9 cellular contexts compared by ENCODE assay signal in genomic region chr6:25193147-25193864, GRCh38.
A peak's percentile ranks its signal among the peaks of the same experiment; 100 is the strongest.
DNase-seq lines count a peak whose midpoint lies in the region; ATAC-seq and TF ChIP-seq lines count a peak whose summit lies in the region.
"Had no signal": no experiment of that assay in that cellular context is flagged by ENCODE, and none has a peak within 500 bp of the region (broad histone marks: within the 10 kb centered on the region; RNA-seq: fewer than 3 reads in every experiment).

No MANE protein-coding gene starts in this region.

- H3K9me3 ChIP-seq in HEK293 (ENCODE audit: control insufficient read depth, insufficient read depth, low read depth, low read length) (no peaks in the 10 kb centered on the region), hepatocyte (ENCODE audit: low read depth) (no peaks in the 10 kb centered on the region)

- no peak for TF ChIP-seq CTCF in HEK293 (tag by site-specific recombination; IDR thresholded peaks at IDR 0.05)
- TF ChIP-seq CTCF in hepatocyte (IDR thresholded peaks at IDR 0.05; ENCODE audit: poor library complexity): no peak

- no peak overlapping the region for H2AFZ ChIP-seq in hepatocyte

- ATAC-seq in HG02759 (IDR thresholded peaks at IDR 0.05; ENCODE audit: unreplicated experiment): no peak
- no peak for ATAC-seq in GM18861 (IDR thresholded peaks at IDR 0.05; ENCODE audit: unreplicated experiment)

- H3K4me2 ChIP-seq in hepatocyte: peak overlapping the region; percentile 21

- CTCF ChIA-PET in HEK293 (lab: Yijun Ruan, JAX): interaction anchor here (0.6 to 1.0 kb wide), 4 partner anchors 11 to 527 kb away, joined by 3 to 7 read pairs (median 4); no protein-coding TSS in a partner anchor

- 67% methylated on average over 7 of the region's 8 CpGs for WGBS in hepatocyte (ENCODE audit: low lambda C conversion rate, missing lambda C conversion rate)

- H3K27me3 ChIP-seq in hepatocyte: no peaks in the 10 kb centered on the region

- peaks cover 25% of the 10 kb centered on the region for H3K4me1 ChIP-seq in HEK293 (ENCODE audit: control insufficient read depth, insufficient read depth, low read length)
- peaks cover 7% of the 10 kb centered on the region for H3K4me1 ChIP-seq in hepatocyte (ENCODE audit: insufficient read depth)

- H3K36me3 ChIP-seq in HEK293 (ENCODE audit: control insufficient read depth in 2 of 2, insufficient read depth in 1 of 2, low read length in 2 of 2) (no peaks in the 10 kb centered on the region), hepatocyte (replicated peaks; ENCODE audit: insufficient read depth, low read depth) (no peaks in the 10 kb centered on the region)

- H3K4me3 ChIP-seq in HEK293 (ENCODE audit: low read depth, low read length): no peak overlapping the region
- no peak overlapping the region for H3K4me3 ChIP-seq in hepatocyte

- H4K20me1 ChIP-seq in hepatocyte (ENCODE audit: insufficient read depth, poor library complexity, severe bottlenecking): no peaks in the 10 kb centered on the region

- H3K27ac ChIP-seq in HEK293 (ENCODE audit: extremely low read depth, low read depth, low read length) (peak overlapping the region; percentile 37; the same call in 1 of the 2 replicates), hepatocyte (peak overlapping the region; percentile 72)

- DNase-seq in astrocyte of the hippocampus (ENCODE audit: low read depth, low spot score): peak; percentile 94
- peak; percentile 56 for DNase-seq in hepatocyte (ENCODE audit: low spot score)
- DNase-seq in stromal cell of bone marrow (ENCODE audit: low read depth): peak; percentile 96
- DNase-seq in NCI-H1417 treated with DMSO at 0.1 percent for 48 hours (lab: John Stamatoyannopoulos, UW): no peak
- no peak for DNase-seq in activated naive CD4-positive, alpha-beta T cell treated with anti-CD3 and anti-CD28 coated beads, Interleukin-2, amount 50 U/mL, for 16 hours
- DNase-seq: endodermal cell had no signal

- H3K79me2 ChIP-seq in hepatocyte: no peaks in the 10 kb centered on the region

- POLR2A ChIA-PET in HEK293 (lab: Yijun Ruan, JAX): interaction anchor here (0.7 to 1.0 kb wide), 4 partner anchors 19 to 699 kb away, joined by 3 to 4 read pairs (median 4); partner anchors contain the start of gene ALDH5A1

- H3K9me2 ChIP-seq in hepatocyte (replicated peaks; ENCODE audit: insufficient read depth): no peaks in the 10 kb centered on the region

TF ChIP-seq in HEK293, 187 proteins besides CTCF, POLR2A, EP300 and RAD21 (continues in another document):
- TF ChIP-seq KLF10 (tag by site-specific recombination; IDR thresholded peaks at IDR 0.05): peak; percentile 17; the same call in 1 of the 2 replicates
- TF ChIP-seq ZNF785 (tag by site-specific recombination; IDR thresholded peaks at IDR 0.05): no peak
- no peak for TF ChIP-seq ZNF510 (tag by site-specific recombination; IDR thresholded peaks at IDR 0.05; ENCODE audit: insufficient replicate concordance)
- no peak for TF ChIP-seq HOXA7 (CRISPR knock-in tag; IDR thresholded peaks at IDR 0.05; ENCODE audit: borderline replicate concordance)
- TF ChIP-seq ZNF549 (tag by site-specific recombination; IDR thresholded peaks at IDR 0.05): no peak
- TF ChIP-seq KLF1 (tag by site-specific recombination; IDR thresholded peaks at IDR 0.05): peak; percentile 36; the same call in 1 of the 2 replicates
- TF ChIP-seq IKZF3 (tag by site-specific recombination; IDR thresholded peaks at IDR 0.05): 0 out of 2 replicates have a peak, but pooled peaks have one; percentile 17
- no peak for TF ChIP-seq ZNF416 (tag by site-specific recombination; IDR thresholded peaks at IDR 0.05)
- no peak for TF ChIP-seq ZNF280C (tag by site-specific recombination; IDR thresholded peaks at IDR 0.05)
- TF ChIP-seq GLIS2 (tag by site-specific recombination; IDR thresholded peaks at IDR 0.05): no peak
- no peak for TF ChIP-seq ZNF132 (tag by site-specific recombination; IDR thresholded peaks at IDR 0.05; ENCODE audit: borderline replicate concordance)
- TF ChIP-seq MZF1 (tag by site-specific recombination; IDR thresholded peaks at IDR 0.05; ENCODE audit: borderline replicate concordance): no peak
- TF ChIP-seq ZNF837 (tag by site-specific recombination; IDR thresholded peaks at IDR 0.05): no peak
- TF ChIP-seq INSM2 (tag by site-specific recombination; IDR thresholded peaks at IDR 0.05): no peak
- peak; percentile 72 for TF ChIP-seq ZBTB8A (tag by site-specific recombination; IDR thresholded peaks at IDR 0.05)
- no peak for TF ChIP-seq ZNF350 (tag by site-specific recombination; IDR thresholded peaks at IDR 0.05)
- TF ChIP-seq ZBTB17 (tag by site-specific recombination; IDR thresholded peaks at IDR 0.05): 0 out of 2 replicates have a peak, but pooled peaks have one; percentile 23
- TF ChIP-seq PRDM6 (tag by site-specific recombination; IDR thresholded peaks at IDR 0.05): peak; percentile 95
- peak; percentile 75 for TF ChIP-seq WT1 (tag by site-specific recombination; IDR thresholded peaks at IDR 0.05)
- no peak for TF ChIP-seq ZBTB7A (tag by site-specific recombination; IDR thresholded peaks at IDR 0.05; ENCODE audit: low read depth)
- TF ChIP-seq ZNF843 (tag by site-specific recombination; IDR thresholded peaks at IDR 0.05): no peak
- TF ChIP-seq HIC1 (tag by site-specific recombination; IDR thresholded peaks at IDR 0.05): no peak
- TF ChIP-seq ZNF580 (tag by site-specific recombination; IDR thresholded peaks at IDR 0.05): no peak
- no peak for TF ChIP-seq ZNF664 (tag by site-specific recombination; IDR thresholded peaks at IDR 0.05)

Comparison
In these comparisons a context has a peak if more than half of its experiments do, and no peak if none do; other contexts are left out.
1. DNase-seq: peak in astrocyte of the hippocampus (single experiment), hepatocyte (single experiment) and stromal cell of bone marrow (single experiment); none in NCI-H1417 treated with DMSO at 0.1 percent for 48 hours (single experiment) and activated naive CD4-positive, alpha-beta T cell treated with anti-CD3 and anti-CD28 coated beads, Interleukin-2, amount 50 U/mL, for 16 hours (single experiment).